ENCODE assay signal across 8 cellular contexts in the genomic region with DNA sequence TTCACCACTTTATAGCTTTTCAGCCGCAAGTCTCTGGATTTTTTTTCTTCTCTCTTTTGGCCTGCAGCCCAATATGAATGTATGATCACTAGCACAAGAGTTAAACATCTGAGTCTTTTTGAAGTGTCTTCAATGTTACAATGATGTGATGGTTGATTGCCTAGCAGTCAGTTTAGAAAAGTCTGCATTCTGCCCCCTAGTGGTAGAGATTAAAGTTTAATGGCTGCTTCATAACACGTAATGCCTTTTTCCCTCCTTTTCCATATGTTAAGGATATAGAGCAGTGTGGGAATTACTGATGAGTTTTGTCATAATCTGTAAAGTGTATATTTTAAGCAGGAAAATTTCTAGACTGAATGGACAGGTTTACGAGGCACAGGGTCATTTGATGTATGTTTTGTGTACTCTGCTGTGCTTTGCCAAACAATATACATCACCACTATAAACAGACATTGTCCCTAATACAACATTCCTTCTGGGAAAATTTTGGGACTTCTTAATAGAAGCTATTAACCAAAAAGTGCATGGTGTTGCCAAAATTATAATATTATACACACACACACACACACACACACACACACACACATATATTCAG.
DNase-seq lines count a peak whose midpoint lies in the region; ATAC-seq and TF ChIP-seq lines count a peak whose summit lies in the region.

No MANE protein-coding gene starts in this region.

- peak; percentile 23 for DNase-seq in Daoy (ENCODE audit: low read depth)
- DNase-seq in HCT116 (ENCODE audit: low read depth, low spot score), result peak; percentile 48
- DNase-seq in OCI-LY7 (ENCODE audit: low spot score), result peak; percentile 54
- peak; percentile 59 for DNase-seq in fibroblast of mammary gland (ENCODE audit: low read depth)
- no peak for DNase-seq in retinal pigment epithelial cell (ENCODE audit: low read depth)
- DNase-seq in DMS79 treated with DMSO at 0.1 percent for 48 hours (lab: John Stamatoyannopoulos, UW), result no peak
- DNase-seq in activated naive CD4-positive, alpha-beta T cell treated with Interleukin-2 at 50 U/mL for 16 hours, result no peak

- POLR2A ChIA-PET in HCT116 (lab: Charles Lee), result no interaction called here
- POLR2A ChIA-PET in OCI-LY7 (lab: Charles Lee), result no interaction called here

- H3K4me3 ChIP-seq in HCT116 (replicated peaks in 1 of 2; ENCODE audit: low read depth in 1 of 2, low read length in 2 of 2), result no peak overlapping the region
- no peak overlapping the region for H3K4me3 ChIP-seq in OCI-LY7 (ENCODE audit: low read depth, low read length, poor library complexity, severe bottlenecking)
- H3K4me3 ChIP-seq in fibroblast of mammary gland (ENCODE audit: control insufficient read depth, low read depth, low read length), result no peak overlapping the region
- no peak overlapping the region for H3K4me3 ChIP-seq in retinal pigment epithelial cell (ENCODE audit: low read length)

- peak; percentile 37 to 85 (median 47); a peak in 4 of 6 replicates for TF ChIP-seq CTCF in HCT116 (IDR thresholded peaks at IDR 0.05 in 2 of 3, conservative IDR thresholded peaks at IDR 0.05 in 1 of 3; ENCODE audit: borderline replicate concordance in 1 of 3, insufficient read depth in 1 of 3, low read depth in 2 of 3, low read length in 2 of 3)
- peak; percentile 91 for TF ChIP-seq CTCF in OCI-LY7 (conservative IDR thresholded peaks at IDR 0.05; ENCODE audit: low read length)
- TF ChIP-seq CTCF in fibroblast of mammary gland (conservative IDR thresholded peaks at IDR 0.05; ENCODE audit: control insufficient read depth, insufficient read depth, low read depth, low read length), result peak; percentile 69
- peak; percentile 66 for TF ChIP-seq CTCF in retinal pigment epithelial cell (conservative IDR thresholded peaks at IDR 0.05; ENCODE audit: low read depth, low read length)

- no peaks in the 10 kb centered on the region for H3K36me3 ChIP-seq in HCT116 (ENCODE audit: control insufficient read depth in 1 of 2, insufficient read depth in 2 of 2, low read length in 2 of 2)
- H3K36me3 ChIP-seq in OCI-LY7 (ENCODE audit: insufficient read depth, low read length), result no peaks in the 10 kb centered on the region

- intact Hi-C loops in HCT116 (cut with micrococcal nuclease), result loop anchor here (1.0 to 10.0 kb wide), 4 partner anchors 266 to 880 kb away; no protein-coding TSS in a partner anchor
- intact Hi-C loops in OCI-LY7 (cut with micrococcal nuclease; ENCODE audit: unreplicated experiment), result loop anchor here (5.0 to 10.0 kb wide), 3 partner anchors 265 to 710 kb away; no protein-coding TSS in a partner anchor

- no peak for TF ChIP-seq POLR2A in HCT116 (IDR thresholded peaks at IDR 0.05; ENCODE audit: borderline replicate concordance, extremely low read depth, insufficient read depth, insufficient read length)

- H3K4me2 ChIP-seq in HCT116 (ENCODE audit: low read length), result no peak overlapping the region
- no peak overlapping the region for H3K4me2 ChIP-seq in OCI-LY7 (ENCODE audit: low read length)

- ATAC-seq in HCT116 (peak; percentile 85), HG03108 (IDR thresholded peaks at IDR 0.05; ENCODE audit: unreplicated experiment) (no peak)

- H3K9ac ChIP-seq in HCT116 (ENCODE audit: low read length), result no peak overlapping the region

- H3K27ac ChIP-seq in HCT116 (ENCODE audit: low read depth, low read length), result no peak overlapping the region
- no peak overlapping the region for H3K27ac ChIP-seq in OCI-LY7 (ENCODE audit: low read depth, low read length, poor library complexity, severe bottlenecking)

- H3K9me3 ChIP-seq in HCT116 (ENCODE audit: control insufficient read depth in 1 of 2, insufficient read depth in 1 of 2, low read depth in 1 of 2, low read length in 2 of 2) (no peaks in the 10 kb centered on the region), OCI-LY7 (ENCODE audit: low read length) (no peaks in the 10 kb centered on the region)

- TF ChIP-seq RAD21 in HCT116 (IDR thresholded peaks at IDR 0.05; ENCODE audit: low read depth), result peak; percentile 49; the same call in 1 of the 2 replicates

- H3K79me2 ChIP-seq in HCT116 (ENCODE audit: insufficient read depth, low read length) (no peaks in the 10 kb centered on the region), OCI-LY7 (ENCODE audit: insufficient read depth, low read depth, low read length) (no peaks in the 10 kb centered on the region)

- BruUV-seq in HCT116 (replicated peaks; lab: Mats Ljungman, UMichigan) (no TSS peak), OCI-LY7 (replicated peaks; lab: Mats Ljungman, UMichigan) (no TSS peak)

- H3K9me2 ChIP-seq in HCT116 (ENCODE audit: insufficient read depth) (no peaks in the 10 kb centered on the region), OCI-LY7 (ENCODE audit: insufficient read depth, low read length) (no peaks in the 10 kb centered on the region)

- no peaks in the 10 kb centered on the region for H4K20me1 ChIP-seq in HCT116 (ENCODE audit: insufficient read depth)
- no peaks in the 10 kb centered on the region for H4K20me1 ChIP-seq in OCI-LY7 (ENCODE audit: insufficient read depth, low read length)

- RAD21 ChIA-PET in HCT116 (lab: Charles Lee; ENCODE audit: low non-redundant PET in 1 of 2, low total read pairs in 2 of 2, uncharacterized antibody in 2 of 2, unreplicated experiment in 2 of 2), result no interaction called here

- no peaks in the 10 kb centered on the region for H3K27me3 ChIP-seq in HCT116 (ENCODE audit: insufficient read depth, low read length)

- no peaks in the 10 kb centered on the region for H3K4me1 ChIP-seq in HCT116 (ENCODE audit: control insufficient read depth in 1 of 2, insufficient read depth in 2 of 2, low read length in 2 of 2)
- H3K4me1 ChIP-seq in OCI-LY7 (ENCODE audit: insufficient read depth, low read length, poor library complexity, severe bottlenecking), result no peaks in the 10 kb centered on the region

- CTCF ChIA-PET in HCT116 (lab: Charles Lee) (no interaction called here), OCI-LY7 (lab: Charles Lee; ENCODE audit: unreplicated experiment) (no interaction called here)

- H2AFZ ChIP-seq in HCT116 (ENCODE audit: low read depth, low read length, poor library complexity, severe bottlenecking), result peak overlapping the region; percentile 66
- no peak overlapping the region for H2AFZ ChIP-seq in OCI-LY7 (ENCODE audit: low read length)

TF ChIP-seq in HCT116, 20 proteins besides CTCF, POLR2A, EP300 and RAD21:
- no peak for TF ChIP-seq TCF7L2 (IDR thresholded peaks at IDR 0.05; ENCODE audit: borderline replicate concordance, extremely low read depth, insufficient read depth, insufficient read length)
- TF ChIP-seq, protein P1, sequence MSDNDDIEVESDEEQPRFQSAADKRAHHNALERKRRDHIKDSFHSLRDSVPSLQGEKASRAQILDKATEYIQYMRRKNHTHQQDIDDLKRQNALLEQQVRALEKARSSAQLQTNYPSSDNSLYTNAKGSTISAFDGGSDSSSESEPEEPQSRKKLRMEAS (IDR thresholded peaks at IDR 0.05), result peak; percentile 35; the same call in 1 of the 2 replicates

Comparison
In these comparisons a context has a peak if more than half of its experiments do, and no peak if none do; other contexts are left out.
1. DNase-seq: peak in Daoy (single experiment), HCT116 (single experiment), OCI-LY7 (single experiment) and fibroblast of mammary gland (single experiment); none in retinal pigment epithelial cell (single experiment), DMS79 treated with DMSO at 0.1 percent for 48 hours (single experiment) and activated naive CD4-positive, alpha-beta T cell treated with Interleukin-2 at 50 U/mL for 16 hours (single experiment).
2. Peak in every context shown above with its lines, with median percentiles within 50 percentile points of each other: CTCF ChIP-seq.